8 cellular contexts compared by ENCODE assay signal in genomic region chr5:76175821-76176403, GRCh38.
DNase-seq lines count a peak whose midpoint lies in the region; ATAC-seq and TF ChIP-seq lines count a peak whose summit lies in the region.

No MANE protein-coding gene starts in this region.

- H3K4me2 ChIP-seq in DND-41 (ENCODE audit: insufficient read depth, low read length): peak overlapping the region; percentile 38; the same call in 1 of the 2 replicates

- H3K27me3 ChIP-seq in DND-41 (ENCODE audit: insufficient read depth, low read length, poor library complexity) (no peaks in the 10 kb centered on the region), right cardiac atrium (ENCODE audit: control insufficient read depth, insufficient read depth) (no peaks in the 10 kb centered on the region)

- peaks cover 2% of the 10 kb centered on the region for H3K36me3 Mint-ChIP-seq in activated CD8-positive, alpha-beta T cell treated with anti-CD3 and anti-CD28 coated beads, Interleukin-2, amount 10 ng/mL, durations not matched to agents 7 days and 5 days (ENCODE audit: low read depth)

- no peak overlapping the region for H2AFZ ChIP-seq in DND-41 (ENCODE audit: low read depth, low read length)

- DNase-seq in DND-41: peak; percentile 26
- DNase-seq in activated CD8-positive, alpha-beta T cell treated with anti-CD3 and anti-CD28 coated beads, Interleukin-2, amount 10 ng/mL, durations not matched to agents 7 days and 5 days: peak; percentile 40
- DNase-seq in right cardiac atrium: no peak
- no peak for DNase-seq in left cardiac atrium
- no peak for DNase-seq in posterior vena cava (ENCODE audit: low spot score)
- no peak for DNase-seq in caudate nucleus (lab: John Stamatoyannopoulos, UW)

- no peaks in the 10 kb centered on the region for H4K20me1 ChIP-seq in DND-41 (ENCODE audit: insufficient read depth, low read length)

- H3K4me1 ChIP-seq in DND-41 (ENCODE audit: insufficient read depth, low read length) (peaks cover 7% of the 10 kb centered on the region), right cardiac atrium (ENCODE audit: control insufficient read depth, insufficient read depth, low read length) (no peaks in the 10 kb centered on the region)

- ATAC-seq in DND-41 (ENCODE audit: insufficient read depth, low read depth) (peak; percentile 85), GM19438 (IDR thresholded peaks at IDR 0.05; ENCODE audit: low read depth, unreplicated experiment) (peak; percentile 86), HG03196 (IDR thresholded peaks at IDR 0.05; ENCODE audit: unreplicated experiment) (peak; percentile 80), right cardiac atrium (no peak), left cardiac atrium (no peak)
- peak; percentile 58 for ATAC-seq in activated CD8-positive, alpha-beta T cell treated with anti-CD3 and anti-CD28 coated beads, Interleukin-2, amount 10 ng/mL, durations not matched to agents 7 days and 5 days

- H3K36me3 ChIP-seq in DND-41 (ENCODE audit: insufficient read depth, low read length): no peaks in the 10 kb centered on the region

- WGBS in right cardiac atrium: 39% methylated on average over 7 of the region's 7 CpGs

- H3K27ac Mint-ChIP-seq in activated CD8-positive, alpha-beta T cell treated with anti-CD3 and anti-CD28 coated beads, Interleukin-2, amount 10 ng/mL, durations not matched to agents 7 days and 5 days: peak overlapping the region; percentile 84

- no peaks in the 10 kb centered on the region for H3K9me3 Mint-ChIP-seq in activated CD8-positive, alpha-beta T cell treated with anti-CD3 and anti-CD28 coated beads, Interleukin-2, amount 10 ng/mL, durations not matched to agents 7 days and 5 days (ENCODE audit: insufficient read depth)

- peaks cover 22% of the 10 kb centered on the region for H3K4me1 Mint-ChIP-seq in activated CD8-positive, alpha-beta T cell treated with anti-CD3 and anti-CD28 coated beads, Interleukin-2, amount 10 ng/mL, durations not matched to agents 7 days and 5 days (ENCODE audit: low read depth)

- H3K79me2 ChIP-seq in DND-41 (ENCODE audit: insufficient read depth, low read length): no peaks in the 10 kb centered on the region

- H3K27ac ChIP-seq in DND-41 (ENCODE audit: low read length) (no peak overlapping the region), right cardiac atrium (ENCODE audit: low read length) (no peak overlapping the region), caudate nucleus (ENCODE audit: low read depth, low read length) (no peak overlapping the region)

- no peak for TF ChIP-seq CTCF in DND-41 (IDR thresholded peaks at IDR 0.05; ENCODE audit: borderline replicate concordance, extremely low read depth, low read length, poor library complexity, severe bottlenecking)

- intact Hi-C loops in right cardiac atrium (cut with DNase I) (no loop called here), left cardiac atrium (cut with DNase I) (no loop called here), posterior vena cava (cut with DNase I) (no loop called here)

- POLR2A ChIA-PET in activated CD8-positive, alpha-beta T cell treated with anti-CD3 and anti-CD28 coated beads, Interleukin-2, amount 10 ng/mL, durations not matched to agents 7 days and 5 days (lab: Charles Lee): interaction anchor here (0.7 kb wide), 1 partner anchor 298 kb away, joined by 3 read pairs; no protein-coding TSS in a partner anchor

- H3K9me3 ChIP-seq in DND-41 (ENCODE audit: insufficient read depth, low read length, severe bottlenecking): no peaks in the 10 kb centered on the region
- H3K9me3 ChIP-seq in right cardiac atrium (ENCODE audit: control insufficient read depth, low read length): no peaks in the 10 kb centered on the region

- H3K27me3 Mint-ChIP-seq in activated CD8-positive, alpha-beta T cell treated with anti-CD3 and anti-CD28 coated beads, Interleukin-2, amount 10 ng/mL, durations not matched to agents 7 days and 5 days (ENCODE audit: low read depth): peaks cover 4% of the 10 kb centered on the region

- no peak overlapping the region for H3K9ac ChIP-seq in DND-41 (ENCODE audit: low read depth, low read length)

- CTCF ChIA-PET in activated CD8-positive, alpha-beta T cell treated with anti-CD3 and anti-CD28 coated beads, Interleukin-2, amount 10 ng/mL, durations not matched to agents 7 days and 5 days (lab: Charles Lee): interaction anchor here (0.7 to 2.8 kb wide), 40 partner anchors 8 to 939 kb away, joined by 3 to 31 read pairs (median 6); partner anchors contain the start of genes ANKRD31 and POC5

- peak overlapping the region; percentile 44 for H3K4me3 Mint-ChIP-seq in activated CD8-positive, alpha-beta T cell treated with anti-CD3 and anti-CD28 coated beads, Interleukin-2, amount 10 ng/mL, durations not matched to agents 7 days and 5 days

- H3K4me3 ChIP-seq in DND-41 (ENCODE audit: low read depth in 1 of 2, low read length in 2 of 2) (no peak overlapping the region), right cardiac atrium (ENCODE audit: low read length) (no peak overlapping the region)

Comparison
In these comparisons a context has a peak if more than half of its experiments do, and no peak if none do; other contexts are left out.
1. ATAC-seq: peak in DND-41 (single experiment), GM19438 (single experiment), HG03196 (single experiment) and activated CD8-positive, alpha-beta T cell treated with anti-CD3 and anti-CD28 coated beads, Interleukin-2, amount 10 ng/mL, durations not matched to agents 7 days and 5 days (single experiment); none in right cardiac atrium (0 of 2) and left cardiac atrium (0 of 2).
2. DNase-seq: peak in DND-41 (single experiment) and activated CD8-positive, alpha-beta T cell treated with anti-CD3 and anti-CD28 coated beads, Interleukin-2, amount 10 ng/mL, durations not matched to agents 7 days and 5 days (single experiment); none in right cardiac atrium (0 of 3), left cardiac atrium (single experiment), posterior vena cava (single experiment) and caudate nucleus (0 of 61).